In genomic region chr5:140174472-140175366, GRCh38 we compare ENCODE assay signal across 1 cellular context.
TF ChIP-seq lines count a peak whose summit lies in the region.

CYSTM1 (plus strand) TSS chr5:140175188; CDS start chr5:140194466, 19,278 bp downstream.

TF ChIP-seq in HepG2, 621 proteins besides CTCF, POLR2A, EP300 and RAD21 (continued from another document and continues in another):
- TF ChIP-seq, protein P1, sequence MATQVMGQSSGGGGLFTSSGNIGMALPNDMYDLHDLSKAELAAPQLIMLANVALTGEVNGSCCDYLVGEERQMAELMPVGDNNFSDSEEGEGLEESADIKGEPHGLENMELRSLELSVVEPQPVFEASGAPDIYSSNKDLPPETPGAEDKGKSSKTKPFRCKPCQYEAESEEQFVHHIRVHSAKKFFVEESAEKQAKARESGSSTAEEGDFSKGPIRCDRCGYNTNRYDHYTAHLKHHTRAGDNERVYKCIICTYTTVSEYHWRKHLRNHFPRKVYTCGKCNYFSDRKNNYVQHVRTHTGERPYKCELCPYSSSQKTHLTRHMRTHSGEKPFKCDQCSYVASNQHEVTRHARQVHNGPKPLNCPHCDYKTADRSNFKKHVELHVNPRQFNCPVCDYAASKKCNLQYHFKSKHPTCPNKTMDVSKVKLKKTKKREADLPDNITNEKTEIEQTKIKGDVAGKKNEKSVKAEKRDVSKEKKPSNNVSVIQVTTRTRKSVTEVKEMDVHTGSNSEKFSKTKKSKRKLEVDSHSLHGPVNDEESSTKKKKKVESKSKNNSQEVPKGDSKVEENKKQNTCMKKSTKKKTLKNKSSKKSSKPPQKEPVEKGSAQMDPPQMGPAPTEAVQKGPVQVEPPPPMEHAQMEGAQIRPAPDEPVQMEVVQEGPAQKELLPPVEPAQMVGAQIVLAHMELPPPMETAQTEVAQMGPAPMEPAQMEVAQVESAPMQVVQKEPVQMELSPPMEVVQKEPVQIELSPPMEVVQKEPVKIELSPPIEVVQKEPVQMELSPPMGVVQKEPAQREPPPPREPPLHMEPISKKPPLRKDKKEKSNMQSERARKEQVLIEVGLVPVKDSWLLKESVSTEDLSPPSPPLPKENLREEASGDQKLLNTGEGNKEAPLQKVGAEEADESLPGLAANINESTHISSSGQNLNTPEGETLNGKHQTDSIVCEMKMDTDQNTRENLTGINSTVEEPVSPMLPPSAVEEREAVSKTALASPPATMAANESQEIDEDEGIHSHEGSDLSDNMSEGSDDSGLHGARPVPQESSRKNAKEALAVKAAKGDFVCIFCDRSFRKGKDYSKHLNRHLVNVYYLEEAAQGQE (IDR thresholded peaks at IDR 0.05; ENCODE audit: borderline replicate concordance in 1 of 2, low read depth in 1 of 2, low read length in 2 of 2), result no peak
- no peak for TF ChIP-seq ZC3H4 (CRISPR knock-in tag; IDR thresholded peaks at IDR 0.05; ENCODE audit: borderline replicate concordance)
- TF ChIP-seq, protein P2, sequence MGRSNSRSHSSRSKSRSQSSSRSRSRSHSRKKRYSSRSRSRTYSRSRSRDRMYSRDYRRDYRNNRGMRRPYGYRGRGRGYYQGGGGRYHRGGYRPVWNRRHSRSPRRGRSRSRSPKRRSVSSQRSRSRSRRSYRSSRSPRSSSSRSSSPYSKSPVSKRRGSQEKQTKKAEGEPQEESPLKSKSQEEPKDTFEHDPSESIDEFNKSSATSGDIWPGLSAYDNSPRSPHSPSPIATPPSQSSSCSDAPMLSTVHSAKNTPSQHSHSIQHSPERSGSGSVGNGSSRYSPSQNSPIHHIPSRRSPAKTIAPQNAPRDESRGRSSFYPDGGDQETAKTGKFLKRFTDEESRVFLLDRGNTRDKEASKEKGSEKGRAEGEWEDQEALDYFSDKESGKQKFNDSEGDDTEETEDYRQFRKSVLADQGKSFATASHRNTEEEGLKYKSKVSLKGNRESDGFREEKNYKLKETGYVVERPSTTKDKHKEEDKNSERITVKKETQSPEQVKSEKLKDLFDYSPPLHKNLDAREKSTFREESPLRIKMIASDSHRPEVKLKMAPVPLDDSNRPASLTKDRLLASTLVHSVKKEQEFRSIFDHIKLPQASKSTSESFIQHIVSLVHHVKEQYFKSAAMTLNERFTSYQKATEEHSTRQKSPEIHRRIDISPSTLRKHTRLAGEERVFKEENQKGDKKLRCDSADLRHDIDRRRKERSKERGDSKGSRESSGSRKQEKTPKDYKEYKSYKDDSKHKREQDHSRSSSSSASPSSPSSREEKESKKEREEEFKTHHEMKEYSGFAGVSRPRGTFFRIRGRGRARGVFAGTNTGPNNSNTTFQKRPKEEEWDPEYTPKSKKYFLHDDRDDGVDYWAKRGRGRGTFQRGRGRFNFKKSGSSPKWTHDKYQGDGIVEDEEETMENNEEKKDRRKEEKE (IDR thresholded peaks at IDR 0.05), result no peak
- 0 out of 2 replicates have a peak, but pooled peaks have one; percentile 33 for TF ChIP-seq ELF3 (CRISPR knock-in tag; IDR thresholded peaks at IDR 0.05)
- TF ChIP-seq, protein P3, sequence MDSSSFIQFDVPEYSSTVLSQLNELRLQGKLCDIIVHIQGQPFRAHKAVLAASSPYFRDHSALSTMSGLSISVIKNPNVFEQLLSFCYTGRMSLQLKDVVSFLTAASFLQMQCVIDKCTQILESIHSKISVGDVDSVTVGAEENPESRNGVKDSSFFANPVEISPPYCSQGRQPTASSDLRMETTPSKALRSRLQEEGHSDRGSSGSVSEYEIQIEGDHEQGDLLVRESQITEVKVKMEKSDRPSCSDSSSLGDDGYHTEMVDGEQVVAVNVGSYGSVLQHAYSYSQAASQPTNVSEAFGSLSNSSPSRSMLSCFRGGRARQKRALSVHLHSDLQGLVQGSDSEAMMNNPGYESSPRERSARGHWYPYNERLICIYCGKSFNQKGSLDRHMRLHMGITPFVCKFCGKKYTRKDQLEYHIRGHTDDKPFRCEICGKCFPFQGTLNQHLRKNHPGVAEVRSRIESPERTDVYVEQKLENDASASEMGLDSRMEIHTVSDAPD (CRISPR knock-in tag; IDR thresholded peaks at IDR 0.05), result 0 out of 2 replicates have a peak, but pooled peaks have one; percentile 24
- TF ChIP-seq ZFP90 (CRISPR knock-in tag; IDR thresholded peaks at IDR 0.05; ENCODE audit: borderline replicate concordance), result peak; percentile 17; the same call in 1 of the 2 replicates
- TF ChIP-seq BCL6 (CRISPR knock-in tag; IDR thresholded peaks at IDR 0.05), result peak; percentile 36; the same call in 1 of the 2 replicates
- TF ChIP-seq HNRNPLL (IDR thresholded peaks at IDR 0.05; ENCODE audit: low read depth, low read length, poor library complexity, severe bottlenecking), result peak; percentile 94
- peak; percentile 46; the same call in 1 of the 2 replicates for TF ChIP-seq HNF1B (CRISPR knock-in tag; IDR thresholded peaks at IDR 0.05)
- no peak for TF ChIP-seq ZNF343 (CRISPR knock-in tag; IDR thresholded peaks at IDR 0.05)
- TF ChIP-seq JUNB (CRISPR knock-in tag; IDR thresholded peaks at IDR 0.05; ENCODE audit: borderline replicate concordance), result no peak
- 0 out of 2 replicates have a peak, but pooled peaks have one; percentile 30 for TF ChIP-seq ZNF121 (CRISPR knock-in tag; IDR thresholded peaks at IDR 0.05)
- 0 out of 2 replicates have a peak, but pooled peaks have one; percentile 33 for TF ChIP-seq ZNF816 (CRISPR knock-in tag; IDR thresholded peaks at IDR 0.05; ENCODE audit: borderline replicate concordance)
- TF ChIP-seq SIN3A (IDR thresholded peaks at IDR 0.05; ENCODE audit: borderline replicate concordance, low read depth, low read length), result peak; percentile 68; the same call in 1 of the 2 replicates
- no peak for TF ChIP-seq ZNF879 (CRISPR knock-in tag; IDR thresholded peaks at IDR 0.05)
- TF ChIP-seq KDM6A (CRISPR knock-in tag; IDR thresholded peaks at IDR 0.05; ENCODE audit: low read depth), result 0 out of 2 replicates have a peak, but pooled peaks have one; percentile 23
- peak; percentile 79 for TF ChIP-seq RBFOX2 (IDR thresholded peaks at IDR 0.05; ENCODE audit: low read depth, low read length)
- no peak for TF ChIP-seq MTA3 (CRISPR knock-in tag; IDR thresholded peaks at IDR 0.05)
- TF ChIP-seq PTBP1 (IDR thresholded peaks at IDR 0.05; ENCODE audit: low read depth, low read length, poor library complexity, severe bottlenecking), result no peak
- TF ChIP-seq PLRG1 (conservative IDR thresholded peaks at IDR 0.05), result no peak
- TF ChIP-seq ZNF230 (CRISPR knock-in tag; IDR thresholded peaks at IDR 0.05), result no peak; the same call in 1 of the 2 replicates
- no peak for TF ChIP-seq ZNF615 (CRISPR knock-in tag; IDR thresholded peaks at IDR 0.05; ENCODE audit: borderline replicate concordance)
- TF ChIP-seq KAT7 (CRISPR knock-in tag; IDR thresholded peaks at IDR 0.05; ENCODE audit: borderline replicate concordance), result 0 out of 2 replicates have a peak, but pooled peaks have one; percentile 24
- no peak for TF ChIP-seq ZSCAN9 (CRISPR knock-in tag; IDR thresholded peaks at IDR 0.05; ENCODE audit: borderline replicate concordance)
- TF ChIP-seq U2AF2 (IDR thresholded peaks at IDR 0.05; ENCODE audit: low read depth, low read length), result no peak
- TF ChIP-seq CENPX (CRISPR knock-in tag; IDR thresholded peaks at IDR 0.05), result no peak
- TF ChIP-seq, protein P4, sequence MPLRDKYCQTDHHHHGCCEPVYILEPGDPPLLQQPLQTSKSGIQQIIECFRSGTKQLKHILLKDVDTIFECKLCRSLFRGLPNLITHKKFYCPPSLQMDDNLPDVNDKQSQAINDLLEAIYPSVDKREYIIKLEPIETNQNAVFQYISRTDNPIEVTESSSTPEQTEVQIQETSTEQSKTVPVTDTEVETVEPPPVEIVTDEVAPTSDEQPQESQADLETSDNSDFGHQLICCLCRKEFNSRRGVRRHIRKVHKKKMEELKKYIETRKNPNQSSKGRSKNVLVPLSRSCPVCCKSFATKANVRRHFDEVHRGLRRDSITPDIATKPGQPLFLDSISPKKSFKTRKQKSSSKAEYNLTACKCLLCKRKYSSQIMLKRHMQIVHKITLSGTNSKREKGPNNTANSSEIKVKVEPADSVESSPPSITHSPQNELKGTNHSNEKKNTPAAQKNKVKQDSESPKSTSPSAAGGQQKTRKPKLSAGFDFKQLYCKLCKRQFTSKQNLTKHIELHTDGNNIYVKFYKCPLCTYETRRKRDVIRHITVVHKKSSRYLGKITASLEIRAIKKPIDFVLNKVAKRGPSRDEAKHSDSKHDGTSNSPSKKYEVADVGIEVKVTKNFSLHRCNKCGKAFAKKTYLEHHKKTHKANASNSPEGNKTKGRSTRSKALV (CRISPR knock-in tag; IDR thresholded peaks at IDR 0.05), result peak; percentile 67
- TF ChIP-seq AHDC1 (CRISPR knock-in tag; IDR thresholded peaks at IDR 0.05; ENCODE audit: borderline replicate concordance), result peak; percentile 12; the same call in 1 of the 2 replicates
- no peak for TF ChIP-seq ARNT (IDR thresholded peaks at IDR 0.05)
- no peak for TF ChIP-seq ZNF737 (CRISPR knock-in tag; IDR thresholded peaks at IDR 0.05; ENCODE audit: borderline replicate concordance)
- peak; percentile 44; the same call in 1 of the 2 replicates for TF ChIP-seq ZBTB39 (CRISPR knock-in tag; IDR thresholded peaks at IDR 0.05)
- no peak for TF ChIP-seq DBP (CRISPR knock-in tag; IDR thresholded peaks at IDR 0.05; ENCODE audit: not compliant biosample characterization)
- no peak for TF ChIP-seq KLF9 (CRISPR knock-in tag; IDR thresholded peaks at IDR 0.05; ENCODE audit: low read depth)
- no peak for TF ChIP-seq XBP1 (CRISPR knock-in tag; IDR thresholded peaks at IDR 0.05)
- TF ChIP-seq RFX5 (IDR thresholded peaks at IDR 0.05; ENCODE audit: low read depth, low read length), result peak; percentile 33; the same call in 1 of the 2 replicates
- no peak; the same call in 1 of the 2 replicates for TF ChIP-seq GTF2F1 (IDR thresholded peaks at IDR 0.05; ENCODE audit: low read length)
